Comparison of ENCODE assay signal across 14 cellular contexts in the genomic region with DNA sequence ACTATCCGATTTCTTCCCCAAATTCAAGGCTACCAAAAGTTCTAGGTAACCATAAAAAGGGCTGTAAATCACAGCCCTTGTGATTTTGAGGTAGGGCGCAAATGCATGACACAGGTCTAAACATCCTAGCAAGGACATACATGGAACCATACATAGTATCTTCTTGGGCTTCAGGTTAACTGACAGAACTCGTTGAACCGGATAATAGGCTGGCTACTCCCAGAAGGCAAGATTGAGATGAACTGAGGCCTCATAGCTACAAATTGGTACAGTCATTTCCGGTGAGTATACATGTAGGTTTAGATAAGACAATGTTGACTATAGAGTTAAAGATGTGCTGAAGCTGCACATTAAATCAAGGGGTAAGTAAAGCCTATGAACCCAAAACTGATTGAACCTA.
"Had no signal": no experiment of that assay in that cellular context is flagged by ENCODE, and none has a peak within 500 bp of the region (broad histone marks: within the 10 kb centered on the region; RNA-seq: fewer than 3 reads in every experiment).

No MANE protein-coding gene starts in this region.

- H3K36me3 ChIP-seq: colonic mucosa, neural progenitor cell, ovary, sigmoid colon had no signal

- H3K4me3 Mint-ChIP-seq: activated CD4-positive, alpha-beta T cell treated with anti-CD3 and anti-CD28 coated beads, Interleukin-2, amount 10 ng/mL, durations not matched to agents 24 days and 14 days; activated naive CD4-positive, alpha-beta T cell treated with anti-CD3 and anti-CD28 coated beads for 36 hours; neural progenitor cell; WTC11 had no signal

- H3K4me3 ChIP-seq: colonic mucosa, neural progenitor cell, ovary, sigmoid colon had no signal

- H3K4me1 ChIP-seq: colonic mucosa had no signal

- H3K9me3 ChIP-seq: colonic mucosa, ovary, sigmoid colon had no signal

- H3K27ac Mint-ChIP-seq: activated CD4-positive, alpha-beta T cell treated with anti-CD3 and anti-CD28 coated beads, Interleukin-2, amount 10 ng/mL, durations not matched to agents 24 days and 14 days; activated naive CD4-positive, alpha-beta T cell treated with anti-CD3 and anti-CD28 coated beads for 36 hours; neural progenitor cell; WTC11 had no signal

- H3K4me1 Mint-ChIP-seq: activated CD4-positive, alpha-beta T cell treated with anti-CD3 and anti-CD28 coated beads, Interleukin-2, amount 10 ng/mL, durations not matched to agents 24 days and 14 days had no signal

- DNase-seq: activated CD4-positive, alpha-beta T cell treated with anti-CD3 and anti-CD28 coated beads, Interleukin-2, amount 10 ng/mL, durations not matched to agents 24 days and 14 days; activated naive CD4-positive, alpha-beta T cell treated with anti-CD3 and anti-CD28 coated beads for 36 hours; colonic mucosa; effector memory CD4-positive, alpha-beta T cell; hippocampal formation; kidney glomerular epithelial cell; midbrain; ovary; sigmoid colon; stimulated activated CD4-positive, alpha-beta T cell treated with anti-CD3 and anti-CD28 coated beads, Interleukin-2, amount 100 ng/mL, for 48 hours; stimulated activated naive CD8-positive, alpha-beta T cell treated with anti-CD3 and anti-CD28 coated beads, Interleukin-15, Interleukin-2, amounts not matched to agents 100 U/mL and 50 U/mL, for 24 hours; T1000 had no signal

- ATAC-seq: stimulated activated naive CD8-positive, alpha-beta T cell treated with anti-CD3 and anti-CD28 coated beads, Interleukin-15, Interleukin-2, amounts not matched to agents 100 U/mL and 50 U/mL, for 24 hours; WTC11 had no signal

- H3K36me3 Mint-ChIP-seq: neural progenitor cell had no signal

- H3K27ac ChIP-seq: colonic mucosa, ovary, sigmoid colon had no signal
